In the genomic region with DNA sequence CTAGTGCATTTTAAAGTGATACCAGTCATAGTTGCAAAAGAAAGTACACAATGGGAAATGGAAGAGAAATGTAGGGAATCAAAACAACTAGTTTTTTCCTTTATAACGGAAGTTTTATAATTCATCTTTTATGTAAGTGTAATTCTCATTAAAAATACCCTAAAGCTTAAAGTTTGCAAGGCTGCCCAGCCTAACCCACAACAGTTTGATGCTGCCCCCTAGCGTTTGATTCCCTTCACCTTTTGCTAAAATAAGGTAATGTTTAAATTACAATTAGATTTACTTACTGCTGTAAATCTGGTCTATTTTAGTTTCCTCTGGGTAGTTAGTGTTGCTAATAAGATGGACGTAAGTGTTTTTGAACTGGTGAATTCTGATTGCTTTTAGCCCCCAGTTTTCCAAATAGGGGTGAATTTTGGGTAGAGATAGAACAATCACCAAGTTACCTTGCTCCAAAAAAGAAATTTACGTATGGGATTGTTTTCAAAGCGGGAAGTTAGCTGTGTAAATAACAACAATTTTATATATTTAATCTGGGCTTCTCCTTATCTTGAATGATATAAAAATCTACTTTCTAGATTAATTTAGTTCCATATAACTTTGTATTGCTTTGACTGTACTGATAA, we compare ENCODE assay signal across 8 cellular contexts. TPM values are rescaled to one million over a fixed set of nuclear protein-coding genes. Genes with fewer than 3 reads are reported as not detected.
DNase-seq lines count a peak whose midpoint lies in the region; ATAC-seq and TF ChIP-seq lines count a peak whose summit lies in the region.

No MANE protein-coding gene starts in this region.

- H3K27ac ChIP-seq in psoas muscle (no peak overlapping the region), vagina (no peak overlapping the region)

- intact Hi-C loops in psoas muscle (cut with DNase I) (loop anchor here in 1 of 2 donors (10.0 kb wide), 1 partner anchor 166 kb away; no protein-coding TSS in a partner anchor), vagina (cut with DNase I) (no loop called here)

- H3K36me3 ChIP-seq in psoas muscle (ENCODE audit: insufficient read depth in 1 of 2, low read depth in 1 of 2), result no peaks in the 10 kb centered on the region
- no peaks in the 10 kb centered on the region for H3K36me3 ChIP-seq in vagina

- H3K27me3 ChIP-seq in psoas muscle (ENCODE audit: insufficient read depth in 3 of 3, low read length in 2 of 3) (no peaks in the 10 kb centered on the region), vagina (no peaks in the 10 kb centered on the region)

- WGBS in psoas muscle, 3 donors, result 35 to 40% (median 37%) methylated on average over 5 of the region's 5 CpGs

- ATAC-seq in psoas muscle, result no peak
- ATAC-seq in HG03571 (IDR thresholded peaks at IDR 0.05; ENCODE audit: unreplicated experiment), result no peak

- H3K9me3 ChIP-seq in psoas muscle (no peaks in the 10 kb centered on the region), vagina (no peaks in the 10 kb centered on the region)

- TF ChIP-seq POLR2A in vagina (IDR thresholded peaks at IDR 0.05), result no peak

- peak; percentile 83 for TF ChIP-seq CTCF in psoas muscle (IDR thresholded peaks at IDR 0.05)
- peak; percentile 43 to 63 (median 56) for TF ChIP-seq CTCF in vagina (IDR thresholded peaks at IDR 0.05)

- peaks cover 25% of the 10 kb centered on the region for H3K4me1 ChIP-seq in psoas muscle
- peaks cover 30% of the 10 kb centered on the region for H3K4me1 ChIP-seq in vagina

- peak overlapping the region; percentile 92 for H3K4me3 ChIP-seq in psoas muscle
- H3K4me3 ChIP-seq in vagina, result no peak overlapping the region

- DNase-seq in DMS 273 (lab: John Stamatoyannopoulos, UW; ENCODE audit: unreplicated experiment), result peak; percentile 83
- peak; percentile 22 for DNase-seq in HuH-7.5 (ENCODE audit: low spot score)
- DNase-seq in RPMI7951 (ENCODE audit: low read depth), result peak; percentile 59
- DNase-seq in activated effector memory CD4-positive, alpha-beta T cell treated with Interleukin-2 at 50 U/mL for 16 hours, result peak; percentile 51
- DNase-seq in foreskin melanocyte, result peak; percentile 50
- DNase-seq in psoas muscle, result peak in 1 of 2 donors; percentile 25
- DNase-seq in vagina (ENCODE audit: extremely low spot score in 2 of 2), result no peak

RNA-seq across cellular contexts. Expression of a gene that starts 3.4 kb away (rescaled TPM):
- total RNA-seq in RPMI7951 (2014; rRNA removed; shearing (Covaris generic)), result 37.8 and 44.2 TPM in 2 replicates
- total RNA-seq in psoas muscle (1 to 10 TPM; 3.8 to 7.7 (median 6.3) TPM), vagina (10.6 TPM)
- polyA plus RNA-seq in psoas muscle, result 1 to 10 TPM in 2 of 3 donors, under 1 TPM in 1; 0.98 to 2.2 (median 1.7) TPM

Comparison
In these comparisons a context has a peak if more than half of its experiments do, and no peak if none do; other contexts are left out.
1. DNase-seq: peak in DMS 273 (single experiment), HuH-7.5 (single experiment), RPMI7951 (single experiment), activated effector memory CD4-positive, alpha-beta T cell treated with Interleukin-2 at 50 U/mL for 16 hours (single experiment) and foreskin melanocyte (single experiment); none in vagina (0 of 2).